25 cellular contexts compared by ENCODE assay signal in the genomic region with DNA sequence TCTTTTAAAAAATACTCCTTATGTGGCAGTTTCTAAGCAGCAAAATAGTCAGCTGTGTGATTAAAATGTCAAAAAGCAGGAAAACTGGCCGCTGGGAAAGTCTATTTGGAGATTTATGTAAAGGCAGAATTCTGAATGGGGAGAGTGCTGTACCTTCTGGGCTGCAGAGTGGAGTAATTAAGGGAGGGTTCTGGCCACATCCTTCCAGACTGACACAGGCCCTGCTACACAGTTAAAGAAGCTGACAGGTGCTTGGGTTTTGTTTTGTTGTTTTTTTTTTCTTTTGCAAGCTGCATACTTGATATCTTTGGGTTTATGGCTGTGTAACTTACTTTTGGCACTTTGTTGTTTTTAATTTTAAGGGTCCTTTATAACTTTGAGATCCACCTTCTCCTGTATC.
DNase-seq lines count a peak whose midpoint lies in the region; ATAC-seq and TF ChIP-seq lines count a peak whose summit lies in the region.
"Had no signal": no experiment of that assay in that cellular context is flagged by ENCODE, and none has a peak within 500 bp of the region (broad histone marks: within the 10 kb centered on the region; RNA-seq: fewer than 3 reads in every experiment).

No MANE protein-coding gene starts in this region.

- no peak for DNase-seq in activated CD4-positive, alpha-beta T cell treated with anti-CD3 and anti-CD28 coated beads, Interleukin-2, amount 10 ng/mL, durations not matched to agents 7 days and 5 days
- DNase-seq in activated CD4-positive, alpha-beta T cell treated with anti-CD3 and anti-CD28 coated beads for 48 hours, result no peak
- DNase-seq in left ventricle myocardium superior (no peak), NCI-H187 treated with DMSO at 0.1 percent for 48 hours (lab: John Stamatoyannopoulos, UW) (no peak)
- no peak for DNase-seq in activated T-cell treated with anti-CD3 and anti-CD28 coated beads, Interleukin-2, amount 50 U/mL, for 24 hours
- no peak for DNase-seq in activated CD4-positive, alpha-beta T cell treated with anti-CD3 and anti-CD28 coated beads, Interleukin-2, amount 50 U/mL, for 4 hours
- DNase-seq: ACHN; activated CD4-positive, alpha-beta T cell treated with anti-CD3 and anti-CD28 coated beads for 36 hours; activated CD8-positive, alpha-beta memory T cell treated with anti-CD3 and anti-CD28 coated beads, Interleukin-2, amount 10 ng/mL, durations not matched to agents 7 days and 5 days; effector CD8-positive, alpha-beta T cell; foreskin keratinocyte; lower lobe of right lung; MG63; NCI-H1417 treated with DMSO at 0.1 percent for 48 hours; stimulated activated CD4-positive, alpha-beta T cell treated with anti-CD3 and anti-CD28 coated beads, Interleukin-4, amount 100 ng/mL, for 24 hours; stimulated activated naive CD8-positive, alpha-beta T cell treated with anti-CD3 and anti-CD28 coated beads, Interleukin-15, amount 100 ng/mL, for 72 hours had no signal

- H3K27me3 ChIP-seq in Loucy (ENCODE audit: insufficient read depth, low read length, poor library complexity, severe bottlenecking) (no peaks in the 10 kb centered on the region), thymus (ENCODE audit: control insufficient read depth, insufficient read depth) (no peaks in the 10 kb centered on the region)
- H3K27me3 ChIP-seq: BLaER1, foreskin keratinocyte, hepatocyte, MG63, SJCRH30, upper lobe of left lung had no signal

- H2AFZ ChIP-seq in Loucy (ENCODE audit: low read length), result no peak overlapping the region
- H2AFZ ChIP-seq: hepatocyte had no signal

- H3K9me2 ChIP-seq in Loucy (replicated peaks; ENCODE audit: low read depth, low read length), result no peaks in the 10 kb centered on the region

- H3K36me3 ChIP-seq in Loucy (ENCODE audit: insufficient read depth, low read length) (no peaks in the 10 kb centered on the region), thymus (ENCODE audit: control insufficient read depth, insufficient read depth) (no peaks in the 10 kb centered on the region)
- H3K36me3 ChIP-seq: BLaER1, lower lobe of right lung, MG63, SJCRH30, upper lobe of left lung had no signal

- WGBS in thymus, result 5% methylated on average over 1 of the region's 1 CpG

- H3K79me2 ChIP-seq in Loucy (ENCODE audit: insufficient read depth, low read length), result no peaks in the 10 kb centered on the region

- no peak for TF ChIP-seq CTCF in Loucy (conservative IDR thresholded peaks at IDR 0.05; ENCODE audit: low read length)

- intact Hi-C loops in left ventricle myocardium superior (cut with micrococcal nuclease), result no loop called here

- no peaks in the 10 kb centered on the region for H3K36me3 Mint-ChIP-seq in activated CD4-positive, alpha-beta T cell treated with anti-CD3 and anti-CD28 coated beads, Interleukin-2, amount 10 ng/mL, durations not matched to agents 7 days and 5 days (ENCODE audit: low read depth)
- no peaks in the 10 kb centered on the region for H3K36me3 Mint-ChIP-seq in activated T-cell treated with anti-CD3 and anti-CD28 coated beads, Interleukin-2, amount 50 U/mL, for 24 hours (ENCODE audit: low read depth)
- H3K36me3 Mint-ChIP-seq: activated CD8-positive, alpha-beta memory T cell treated with anti-CD3 and anti-CD28 coated beads, Interleukin-2, amount 10 ng/mL, durations not matched to agents 7 days and 5 days; activated naive CD4-positive, alpha-beta T cell treated with anti-CD3 and anti-CD28 coated beads, Interleukin-2, amount 50 U/mL, for 72 hours had no signal

- peak overlapping the region; percentile 46 for H3K4me2 ChIP-seq in Loucy (ENCODE audit: low read depth, low read length, poor library complexity, severe bottlenecking)
- H3K4me2 ChIP-seq: BLaER1, hepatocyte had no signal

- no peaks in the 10 kb centered on the region for H3K9me3 ChIP-seq in Loucy (ENCODE audit: insufficient read depth, low read depth, low read length)
- H3K9me3 ChIP-seq in thymus (ENCODE audit: control insufficient read depth), result no peaks in the 10 kb centered on the region
- H3K9me3 ChIP-seq: BLaER1, lower lobe of right lung, MG63, SJCRH30, upper lobe of left lung had no signal

- POLR2A ChIA-PET in activated CD4-positive, alpha-beta T cell treated with anti-CD3 and anti-CD28 coated beads, Interleukin-2, amount 10 ng/mL, durations not matched to agents 7 days and 5 days (lab: Charles Lee), result no interaction called here

- no peaks in the 10 kb centered on the region for H3K27me3 Mint-ChIP-seq in activated CD4-positive, alpha-beta T cell treated with anti-CD3 and anti-CD28 coated beads, Interleukin-2, amount 10 ng/mL, durations not matched to agents 7 days and 5 days
- no peaks in the 10 kb centered on the region for H3K27me3 Mint-ChIP-seq in activated T-cell treated with anti-CD3 and anti-CD28 coated beads, Interleukin-2, amount 50 U/mL, for 24 hours
- H3K27me3 Mint-ChIP-seq: activated CD4-positive, alpha-beta T cell treated with anti-CD3 and anti-CD28 coated beads for 36 hours; activated CD8-positive, alpha-beta memory T cell treated with anti-CD3 and anti-CD28 coated beads, Interleukin-2, amount 10 ng/mL, durations not matched to agents 7 days and 5 days; stimulated activated naive CD8-positive, alpha-beta T cell treated with anti-CD3 and anti-CD28 coated beads, Interleukin-15, amount 100 ng/mL, for 72 hours had no signal

- CTCF ChIA-PET in activated CD4-positive, alpha-beta T cell treated with anti-CD3 and anti-CD28 coated beads, Interleukin-2, amount 10 ng/mL, durations not matched to agents 7 days and 5 days (lab: Charles Lee), result interaction anchor here (0.6 to 1.6 kb wide), 5 partner anchors 8 to 168 kb away, joined by 3 to 5 read pairs (median 4); no protein-coding TSS in a partner anchor

- H3K4me1 Mint-ChIP-seq in activated CD4-positive, alpha-beta T cell treated with anti-CD3 and anti-CD28 coated beads, Interleukin-2, amount 10 ng/mL, durations not matched to agents 7 days and 5 days, result peaks cover 17% of the 10 kb centered on the region
- peaks cover 12% of the 10 kb centered on the region for H3K4me1 Mint-ChIP-seq in activated T-cell treated with anti-CD3 and anti-CD28 coated beads, Interleukin-2, amount 50 U/mL, for 24 hours (ENCODE audit: low read depth)

- no peak overlapping the region for H3K4me3 Mint-ChIP-seq in activated CD4-positive, alpha-beta T cell treated with anti-CD3 and anti-CD28 coated beads, Interleukin-2, amount 10 ng/mL, durations not matched to agents 7 days and 5 days
- no peak overlapping the region for H3K4me3 Mint-ChIP-seq in activated T-cell treated with anti-CD3 and anti-CD28 coated beads, Interleukin-2, amount 50 U/mL, for 24 hours
- H3K4me3 Mint-ChIP-seq: activated CD4-positive, alpha-beta T cell treated with anti-CD3 and anti-CD28 coated beads for 36 hours; activated CD8-positive, alpha-beta memory T cell treated with anti-CD3 and anti-CD28 coated beads, Interleukin-2, amount 10 ng/mL, durations not matched to agents 7 days and 5 days; stimulated activated naive CD8-positive, alpha-beta T cell treated with anti-CD3 and anti-CD28 coated beads, Interleukin-15, amount 100 ng/mL, for 72 hours had no signal

- H3K9ac ChIP-seq in Loucy (ENCODE audit: low read depth, low read length, poor library complexity, severe bottlenecking), result peak overlapping the region; percentile 21
- H3K9ac ChIP-seq: BLaER1 had no signal

- H3K27ac ChIP-seq in thymus (ENCODE audit: low read depth), result peak overlapping the region; percentile 91
- H3K27ac ChIP-seq: BLaER1, foreskin keratinocyte, hepatocyte, HL-60, lower lobe of right lung, SJCRH30 had no signal

- no peak overlapping the region for H3K4me3 ChIP-seq in Loucy (ENCODE audit: low read length, poor library complexity, severe bottlenecking)
- H3K4me3 ChIP-seq in thymus (ENCODE audit: low read length), result no peak overlapping the region
- H3K4me3 ChIP-seq: BLaER1, hepatocyte, lower lobe of right lung, MG63, SJCRH30, upper lobe of left lung had no signal

- no peaks in the 10 kb centered on the region for H3F3A ChIP-seq in Loucy (ENCODE audit: low read depth)

- H4K20me1 ChIP-seq in Loucy (ENCODE audit: insufficient read depth, low read length, poor library complexity, severe bottlenecking), result no peaks in the 10 kb centered on the region
- H4K20me1 ChIP-seq: BLaER1 had no signal

- H3K4me1 ChIP-seq in Loucy (ENCODE audit: insufficient read depth, low read length, poor library complexity, severe bottlenecking), result peaks cover 40% of the 10 kb centered on the region
- H3K4me1 ChIP-seq in thymus (ENCODE audit: control insufficient read depth, insufficient read depth, low read length), result peaks cover 34% of the 10 kb centered on the region

- peak overlapping the region; percentile 34 for H3K27ac Mint-ChIP-seq in activated CD4-positive, alpha-beta T cell treated with anti-CD3 and anti-CD28 coated beads, Interleukin-2, amount 10 ng/mL, durations not matched to agents 7 days and 5 days
- H3K27ac Mint-ChIP-seq in activated T-cell treated with anti-CD3 and anti-CD28 coated beads, Interleukin-2, amount 50 U/mL, for 24 hours, result no peak overlapping the region
- H3K27ac Mint-ChIP-seq: activated CD4-positive, alpha-beta T cell treated with anti-CD3 and anti-CD28 coated beads for 36 hours; activated CD8-positive, alpha-beta memory T cell treated with anti-CD3 and anti-CD28 coated beads, Interleukin-2, amount 10 ng/mL, durations not matched to agents 7 days and 5 days; activated naive CD4-positive, alpha-beta T cell treated with anti-CD3 and anti-CD28 coated beads, Interleukin-2, amount 50 U/mL, for 72 hours; stimulated activated naive CD8-positive, alpha-beta T cell treated with anti-CD3 and anti-CD28 coated beads, Interleukin-15, amount 100 ng/mL, for 72 hours had no signal

- H3K9me3 Mint-ChIP-seq in activated CD4-positive, alpha-beta T cell treated with anti-CD3 and anti-CD28 coated beads, Interleukin-2, amount 10 ng/mL, durations not matched to agents 7 days and 5 days, result peaks cover 2% of the 10 kb centered on the region
- no peaks in the 10 kb centered on the region for H3K9me3 Mint-ChIP-seq in activated T-cell treated with anti-CD3 and anti-CD28 coated beads, Interleukin-2, amount 50 U/mL, for 24 hours
- H3K9me3 Mint-ChIP-seq: activated naive CD4-positive, alpha-beta T cell treated with anti-CD3 and anti-CD28 coated beads, Interleukin-2, amount 50 U/mL, for 72 hours; stimulated activated naive CD8-positive, alpha-beta T cell treated with anti-CD3 and anti-CD28 coated beads, Interleukin-15, amount 100 ng/mL, for 72 hours had no signal

- ATAC-seq in left ventricle myocardium superior, result peak; percentile 49
- ATAC-seq: activated CD4-positive, alpha-beta T cell treated with anti-CD3 and anti-CD28 coated beads for 36 hours; activated CD8-positive, alpha-beta memory T cell treated with anti-CD3 and anti-CD28 coated beads, Interleukin-2, amount 10 ng/mL, durations not matched to agents 7 days and 5 days; activated naive CD4-positive, alpha-beta T cell treated with anti-CD3 and anti-CD28 coated beads, Interleukin-2, amount 50 U/mL, for 72 hours; foreskin keratinocyte; HepG2; lower lobe of right lung; stimulated activated naive CD8-positive, alpha-beta T cell treated with anti-CD3 and anti-CD28 coated beads, Interleukin-15, amount 100 ng/mL, for 72 hours had no signal
